Comparison of ENCODE assay signal across 13 cellular contexts in the genomic region with DNA sequence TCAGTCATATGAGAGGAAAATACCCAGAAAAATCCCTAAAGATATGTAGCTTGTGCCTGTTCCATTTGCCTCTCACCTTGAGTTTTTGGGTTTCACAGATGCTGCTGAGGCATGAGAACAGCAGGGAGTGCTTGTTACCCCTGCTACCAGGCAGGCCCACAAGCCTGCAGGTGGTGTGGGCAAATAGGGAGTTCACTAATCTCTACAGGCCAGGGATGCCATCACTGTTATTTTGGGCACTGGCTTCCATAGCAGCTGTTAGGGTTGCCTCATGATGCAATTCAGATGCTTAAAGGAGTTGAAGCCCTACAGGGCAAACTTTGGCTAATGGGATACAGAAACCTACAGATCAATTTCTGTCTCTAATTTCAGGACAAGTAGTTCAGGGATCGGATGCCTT.
"Had no signal": no experiment of that assay in that cellular context is flagged by ENCODE, and none has a peak within 500 bp of the region (broad histone marks: within the 10 kb centered on the region; RNA-seq: fewer than 3 reads in every experiment).

No MANE protein-coding gene starts in this region.

- H3K4me2 ChIP-seq: hepatocyte had no signal

- H2AFZ ChIP-seq: hepatocyte had no signal

- H3K27ac ChIP-seq: hepatocyte, transverse colon had no signal

- H3K4me3 ChIP-seq: hepatocyte, transverse colon had no signal

- H3K79me2 ChIP-seq: hepatocyte had no signal

- ATAC-seq: activated CD8-positive, alpha-beta T cell treated with anti-CD3 and anti-CD28 coated beads for 36 hours; activated naive CD4-positive, alpha-beta T cell treated with anti-CD3 and anti-CD28 coated beads, Interleukin-2, amount 50 U/mL, for 72 hours; stimulated activated memory B cell treated with anti-CD40 and anti-IgM and Interleukin-4, amounts not matched to agents 10 μg/mL and 1 μg/mL and 100 μg/mL, for 72 hours had no signal

- H3K36me3 ChIP-seq: transverse colon had no signal

- H3K27me3 ChIP-seq: hepatocyte, transverse colon had no signal

- DNase-seq: activated CD4-positive, alpha-beta T cell treated with anti-CD3 and anti-CD28 coated beads for 4 hours; activated CD8-positive, alpha-beta T cell treated with anti-CD3 and anti-CD28 coated beads for 36 hours; activated effector memory CD4-positive, alpha-beta T cell treated with anti-CD3 and anti-CD28 coated beads, Interleukin-2, amount 50 U/mL, for 16 hours; activated T-cell treated with anti-CD3 and anti-CD28 coated beads, Interleukin-2, amount 50 U/mL, for 48 hours; amniotic stem cell; caudate nucleus; nephron progenitor cell; stimulated activated CD4-positive, alpha-beta T cell treated with anti-CD3 and anti-CD28 coated beads, Interleukin-2, amount 100 ng/mL, for 48 hours; substantia nigra; transverse colon had no signal
